ENCODE assay signal across 8 cellular contexts in genomic region chr12:108685469-108686247, GRCh38. TPM values are rescaled to one million over a fixed set of nuclear protein-coding genes. Genes with fewer than 3 reads are reported as not detected.
DNase-seq lines count a peak whose midpoint lies in the region; ATAC-seq and TF ChIP-seq lines count a peak whose summit lies in the region.

No MANE protein-coding gene starts in this region.

- H3K9ac ChIP-seq in trophoblast cell (ENCODE audit: low read length), result no peak overlapping the region

- H3K79me2 ChIP-seq in trophoblast cell (ENCODE audit: control insufficient read depth, insufficient read depth, low read length, poor library complexity), result peaks cover 3% of the 10 kb centered on the region

- H3K36me3 Mint-ChIP-seq in HFFc6 (ENCODE audit: low read depth), result peaks cover 49% of the 10 kb centered on the region

- H3K23ac ChIP-seq in trophoblast cell (ENCODE audit: low read length), result no peak overlapping the region

- H2BK120ac ChIP-seq in trophoblast cell (ENCODE audit: insufficient read depth, low read length, poor library complexity), result no peak overlapping the region

- H4K91ac ChIP-seq in trophoblast cell (ENCODE audit: low read depth, low read length), result no peak overlapping the region

- peak overlapping the region; percentile 54 for H3K27ac Mint-ChIP-seq in HFFc6

- no peaks in the 10 kb centered on the region for H3K9me3 Mint-ChIP-seq in HFFc6

- intact Hi-C loops in spleen (cut with DNase I; ENCODE audit: low total_unique reads), result no loop called here

- no peak overlapping the region for H3K4me3 ChIP-seq in gastroesophageal sphincter
- no peak overlapping the region for H3K4me3 ChIP-seq in spleen
- no peak overlapping the region for H3K4me3 ChIP-seq in trophoblast cell (ENCODE audit: low read depth, low read length)

- H3K27ac ChIP-seq in gastroesophageal sphincter (peak overlapping the region; percentile 94 to 97 (median 96)), spleen (peak overlapping the region in 5 of 8 donors; percentile 6 to 41 (median 21)), trophoblast cell (ENCODE audit: low read depth, low read length) (no peak overlapping the region)

- H3K9me3 ChIP-seq in gastroesophageal sphincter (no peaks in the 10 kb centered on the region), spleen (no peaks in the 10 kb centered on the region), trophoblast cell (ENCODE audit: insufficient read depth, low read depth, low read length) (no peaks in the 10 kb centered on the region)

- WGBS in gastroesophageal sphincter (ENCODE audit: low coverage in 1 of 2), 2 donors, result 21 to 42% methylated on average over 4 of the region's 4 CpGs
- 40 to 60% (median 49%) methylated on average over 4 of the region's 4 CpGs for WGBS in spleen, 5 donors
- no CpG with 5 or more reads among the region's 4 CpGs for WGBS in trophoblast cell (ENCODE audit: extremely low coverage, insufficient coverage, insufficient read length)

- H4K12ac ChIP-seq in trophoblast cell (ENCODE audit: low read depth, low read length), result no peak overlapping the region

- TF ChIP-seq EP300 in gastroesophageal sphincter (IDR thresholded peaks at IDR 0.05), result no peak

- DNase-seq in HFFc6, result no peak
- no peak for DNase-seq in spleen
- no peak for DNase-seq in NCI-H1105 (lab: John Stamatoyannopoulos, UW)
- no peak for DNase-seq in trophoblast cell
- no peak for DNase-seq in COR-L47 (lab: John Stamatoyannopoulos, UW)
- DNase-seq in stimulated activated CD4-positive, alpha-beta T cell treated with anti-CD3 and anti-CD28 coated beads, Interleukin-12 subunit alpha, Interleukin-12 subunit beta, amount 100 ng/mL, for 4 hours, result no peak

- H2BK5ac ChIP-seq in trophoblast cell (ENCODE audit: low read depth, low read length, poor library complexity), result no peak overlapping the region

- no peak overlapping the region for H3K4me2 ChIP-seq in trophoblast cell (ENCODE audit: low read length)

- TF ChIP-seq CTCF in HFFc6 (IDR thresholded peaks at IDR 0.05) (no peak), gastroesophageal sphincter (IDR thresholded peaks at IDR 0.05) (no peak), spleen (IDR thresholded peaks at IDR 0.05 in 8 of 11, conservative IDR thresholded peaks at IDR 0.05 in 3 of 11) (no peak)

- H3K4me1 ChIP-seq in gastroesophageal sphincter (peaks cover 50 to 100% (median 50%) of the 10 kb centered on the region in 3 donors), spleen (peaks cover 15 to 67% (median 45%) of the 10 kb centered on the region in 6 donors), trophoblast cell (ENCODE audit: control insufficient read depth in 1 of 2, insufficient read depth in 2 of 2, low read length in 2 of 2) (peaks cover 5 to 6% of the 10 kb centered on the region in 2 experiments)

- H2AFZ ChIP-seq in trophoblast cell (ENCODE audit: insufficient read depth, low read length, poor library complexity), result no peak overlapping the region

- peaks cover 91% of the 10 kb centered on the region for H3K4me1 Mint-ChIP-seq in HFFc6 (ENCODE audit: low read depth)

- H3K14ac ChIP-seq in trophoblast cell (ENCODE audit: low read length), result no peak overlapping the region

- no peak overlapping the region for H3K4ac ChIP-seq in trophoblast cell (ENCODE audit: low read depth, low read length)

- no peak overlapping the region for H2BK12ac ChIP-seq in trophoblast cell (ENCODE audit: low read length)

- H2AK5ac ChIP-seq in trophoblast cell (ENCODE audit: low read length), result no peak overlapping the region

- H3K27me3 ChIP-seq in gastroesophageal sphincter, result no peaks in the 10 kb centered on the region
- H3K27me3 ChIP-seq in spleen (replicated peaks in 1 of 7), result no peaks in the 10 kb centered on the region
- no peaks in the 10 kb centered on the region for H3K27me3 ChIP-seq in trophoblast cell (ENCODE audit: insufficient read depth, low read length)

- H3K36me3 ChIP-seq in gastroesophageal sphincter, result no peaks in the 10 kb centered on the region
- no peaks in the 10 kb centered on the region for H3K36me3 ChIP-seq in spleen
- peaks cover 2 to 3% of the 10 kb centered on the region in 2 experiments for H3K36me3 ChIP-seq in trophoblast cell (ENCODE audit: control insufficient read depth in 1 of 2, insufficient read depth in 2 of 2, low read length in 2 of 2)

- H3K27me3 Mint-ChIP-seq in HFFc6 (ENCODE audit: insufficient read depth), result peaks cover 1% of the 10 kb centered on the region

- no peak overlapping the region for H3K18ac ChIP-seq in trophoblast cell (ENCODE audit: low read length)

- H4K8ac ChIP-seq in trophoblast cell (ENCODE audit: low read depth, low read length), result no peak overlapping the region

- no peak for TF ChIP-seq POLR2A in gastroesophageal sphincter (IDR thresholded peaks at IDR 0.05)
- no peak for TF ChIP-seq POLR2A in spleen (IDR thresholded peaks at IDR 0.05)

- peaks cover 2% of the 10 kb centered on the region for H3K79me1 ChIP-seq in trophoblast cell (ENCODE audit: low read length)

- ATAC-seq in SK-N-SH treated with all-trans-retinoic acid at 6 μM for 48 hours, result peak; percentile 7
- no peak for ATAC-seq in gastroesophageal sphincter

- H3K4me3 Mint-ChIP-seq in HFFc6, result peak overlapping the region; percentile 43

TF ChIP-seq in SK-N-SH treated with all-trans-retinoic acid at 6 μM for 48 hours, 23 proteins besides CTCF, POLR2A, EP300 and RAD21 (continues in another document):
- TF ChIP-seq ZFP30 (CRISPR knock-in tag; IDR thresholded peaks at IDR 0.05) (no peak), SNAI2 (CRISPR knock-in tag; IDR thresholded peaks at IDR 0.05) (no peak), ZNF565 (CRISPR knock-in tag; conservative IDR thresholded peaks at IDR 0.05; ENCODE audit: low read depth) (no peak), TOX (CRISPR knock-in tag; IDR thresholded peaks at IDR 0.05; ENCODE audit: borderline replicate concordance) (no peak), BACH2 (CRISPR knock-in tag; IDR thresholded peaks at IDR 0.05; ENCODE audit: borderline replicate concordance) (no peak), GLIS3 (CRISPR knock-in tag; IDR thresholded peaks at IDR 0.05) (no peak), OSR1 (CRISPR knock-in tag; IDR thresholded peaks at IDR 0.05) (no peak), ZNF70 (CRISPR knock-in tag; IDR thresholded peaks at IDR 0.05) (no peak)
- TF ChIP-seq, protein P1, sequence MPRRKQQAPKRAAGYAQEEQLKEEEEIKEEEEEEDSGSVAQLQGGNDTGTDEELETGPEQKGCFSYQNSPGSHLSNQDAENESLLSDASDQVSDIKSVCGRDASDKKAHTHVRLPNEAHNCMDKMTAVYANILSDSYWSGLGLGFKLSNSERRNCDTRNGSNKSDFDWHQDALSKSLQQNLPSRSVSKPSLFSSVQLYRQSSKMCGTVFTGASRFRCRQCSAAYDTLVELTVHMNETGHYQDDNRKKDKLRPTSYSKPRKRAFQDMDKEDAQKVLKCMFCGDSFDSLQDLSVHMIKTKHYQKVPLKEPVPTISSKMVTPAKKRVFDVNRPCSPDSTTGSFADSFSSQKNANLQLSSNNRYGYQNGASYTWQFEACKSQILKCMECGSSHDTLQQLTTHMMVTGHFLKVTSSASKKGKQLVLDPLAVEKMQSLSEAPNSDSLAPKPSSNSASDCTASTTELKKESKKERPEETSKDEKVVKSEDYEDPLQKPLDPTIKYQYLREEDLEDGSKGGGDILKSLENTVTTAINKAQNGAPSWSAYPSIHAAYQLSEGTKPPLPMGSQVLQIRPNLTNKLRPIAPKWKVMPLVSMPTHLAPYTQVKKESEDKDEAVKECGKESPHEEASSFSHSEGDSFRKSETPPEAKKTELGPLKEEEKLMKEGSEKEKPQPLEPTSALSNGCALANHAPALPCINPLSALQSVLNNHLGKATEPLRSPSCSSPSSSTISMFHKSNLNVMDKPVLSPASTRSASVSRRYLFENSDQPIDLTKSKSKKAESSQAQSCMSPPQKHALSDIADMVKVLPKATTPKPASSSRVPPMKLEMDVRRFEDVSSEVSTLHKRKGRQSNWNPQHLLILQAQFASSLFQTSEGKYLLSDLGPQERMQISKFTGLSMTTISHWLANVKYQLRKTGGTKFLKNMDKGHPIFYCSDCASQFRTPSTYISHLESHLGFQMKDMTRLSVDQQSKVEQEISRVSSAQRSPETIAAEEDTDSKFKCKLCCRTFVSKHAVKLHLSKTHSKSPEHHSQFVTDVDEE (CRISPR knock-in tag; IDR thresholded peaks at IDR 0.05), result no peak
- TF ChIP-seq, protein P2, sequence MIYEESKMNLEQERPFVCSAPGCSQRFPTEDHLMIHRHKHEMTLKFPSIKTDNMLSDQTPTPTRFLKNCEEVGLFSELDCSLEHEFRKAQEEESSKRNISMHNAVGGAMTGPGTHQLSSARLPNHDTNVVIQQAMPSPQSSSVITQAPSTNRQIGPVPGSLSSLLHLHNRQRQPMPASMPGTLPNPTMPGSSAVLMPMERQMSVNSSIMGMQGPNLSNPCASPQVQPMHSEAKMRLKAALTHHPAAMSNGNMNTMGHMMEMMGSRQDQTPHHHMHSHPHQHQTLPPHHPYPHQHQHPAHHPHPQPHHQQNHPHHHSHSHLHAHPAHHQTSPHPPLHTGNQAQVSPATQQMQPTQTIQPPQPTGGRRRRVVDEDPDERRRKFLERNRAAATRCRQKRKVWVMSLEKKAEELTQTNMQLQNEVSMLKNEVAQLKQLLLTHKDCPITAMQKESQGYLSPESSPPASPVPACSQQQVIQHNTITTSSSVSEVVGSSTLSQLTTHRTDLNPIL (CRISPR knock-in tag; IDR thresholded peaks at IDR 0.05; ENCODE audit: low read depth), result no peak
- TF ChIP-seq, protein P3, sequence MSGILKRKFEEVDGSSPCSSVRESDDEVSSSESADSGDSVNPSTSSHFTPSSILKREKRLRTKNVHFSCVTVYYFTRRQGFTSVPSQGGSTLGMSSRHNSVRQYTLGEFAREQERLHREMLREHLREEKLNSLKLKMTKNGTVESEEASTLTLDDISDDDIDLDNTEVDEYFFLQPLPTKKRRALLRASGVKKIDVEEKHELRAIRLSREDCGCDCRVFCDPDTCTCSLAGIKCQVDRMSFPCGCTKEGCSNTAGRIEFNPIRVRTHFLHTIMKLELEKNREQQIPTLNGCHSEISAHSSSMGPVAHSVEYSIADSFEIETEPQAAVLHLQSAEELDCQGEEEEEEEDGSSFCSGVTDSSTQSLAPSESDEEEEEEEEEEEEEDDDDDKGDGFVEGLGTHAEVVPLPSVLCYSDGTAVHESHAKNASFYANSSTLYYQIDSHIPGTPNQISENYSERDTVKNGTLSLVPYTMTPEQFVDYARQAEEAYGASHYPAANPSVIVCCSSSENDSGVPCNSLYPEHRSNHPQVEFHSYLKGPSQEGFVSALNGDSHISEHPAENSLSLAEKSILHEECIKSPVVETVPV (CRISPR knock-in tag; IDR thresholded peaks at IDR 0.05), result no peak

RNA-seq across cellular contexts. Expression of gene CORO1C, which starts 45.7 kb away (rescaled TPM):
- total RNA-seq in HFFc6 (2021; fragmentation: NEBNext Ultra II Directional; extraction: Animal tissue kit (Norgen Biotek cat#: 25700)), result 100 to 1,000 TPM; 541 to 709 (median 649) TPM
- total RNA-seq in gastroesophageal sphincter (100 to 1,000 TPM; 277 to 473 (median 342) TPM), spleen (100 to 1,000 TPM in 2 of 7 donors, 10 to 100 TPM in 5; 71.2 to 119 (median 79.1) TPM)
- polyA plus RNA-seq in spleen, result 10 to 100 TPM; 12.0 to 26.1 (median 17.1) TPM
- 213 and 229 TPM in 2 replicates for polyA plus RNA-seq in trophoblast cell (2013)

RNA-seq across cellular contexts. Expression of gene SELPLG, which starts 52.0 kb away (rescaled TPM):
- total RNA-seq in HFFc6 (2021; fragmentation: NEBNext Ultra II Directional; extraction: Animal tissue kit (Norgen Biotek cat#: 25700)), result 1 to 10 TPM; 6.2 to 8.1 (median 7.1) TPM
- 10 to 100 TPM in 1 of 4 donors, 1 to 10 TPM in 3; 3.6 to 12.4 (median 5.5) TPM for total RNA-seq in gastroesophageal sphincter
- 100 to 1,000 TPM in 3 of 7 donors, 10 to 100 TPM in 4; 68.4 to 220 (median 91.7) TPM for total RNA-seq in spleen
- 10 to 100 TPM; 23.6 to 30.9 (median 23.7) TPM for polyA plus RNA-seq in spleen
- polyA plus RNA-seq in trophoblast cell (2013), result 3.6 and 3.7 TPM in 2 replicates

Comparison
In these comparisons a context has a peak if more than half of its experiments do, and no peak if none do; other contexts are left out.
1. RNA of gene SELPLG, which starts 52.0 kb away (total RNA-seq): 68.4 to 220 TPM in spleen; 6.2 to 8.1 TPM in HFFc6 and 3.6 to 12.4 TPM in gastroesophageal sphincter; every median in the first group is over 4 times any median in the second.